Comparison of ENCODE assay signal across 28 cellular contexts in genomic region chr12:2108166-2108565, GRCh38.
"Had no signal": no experiment of that assay in that cellular context is flagged by ENCODE, and none has a peak within 500 bp of the region (broad histone marks: within the 10 kb centered on the region; RNA-seq: fewer than 3 reads in every experiment).

No MANE protein-coding gene starts in this region.

- H3K4me1 ChIP-seq: gastrocnemius medialis, neural progenitor cell, psoas muscle, right lobe of liver, suprapubic skin had no signal

- H3K27me3 ChIP-seq: gastrocnemius medialis, neural progenitor cell, right lobe of liver, suprapubic skin had no signal

- H3K4me3 Mint-ChIP-seq: dendritic cell treated with granulocyte-macrophage colony-stimulating factor and Interleukin-4, amounts not matched to agents 40 ng/mL and 50 ng/mL, for 4 days; endodermal cell; memory B cell; naive B cell; natural killer cell treated with Interleukin-12 subunit alpha and Interleukin-12 subunit beta and Interleukin-15 and Interleukin-18, amount 100 ng/mL, for 72 hours; neural progenitor cell; stimulated activated naive CD8-positive, alpha-beta T cell treated with anti-CD3 and anti-CD28 coated beads, Interleukin-15, amount 100 ng/mL, for 72 hours; type B pancreatic cell had no signal

- H3K9me3 ChIP-seq: gastrocnemius medialis, mucosa of descending colon, psoas muscle, right lobe of liver, suprapubic skin had no signal

- H3K27ac Mint-ChIP-seq: dendritic cell treated with granulocyte-macrophage colony-stimulating factor and Interleukin-4, amounts not matched to agents 40 ng/mL and 50 ng/mL, for 4 days; endodermal cell; memory B cell; natural killer cell treated with Interleukin-12 subunit alpha and Interleukin-12 subunit beta and Interleukin-15 and Interleukin-18, amount 100 ng/mL, for 72 hours; stimulated activated naive CD8-positive, alpha-beta T cell treated with anti-CD3 and anti-CD28 coated beads, Interleukin-15, amount 100 ng/mL, for 72 hours had no signal

- H3K4me1 Mint-ChIP-seq: memory B cell; naive B cell; stimulated activated naive CD8-positive, alpha-beta T cell treated with anti-CD3 and anti-CD28 coated beads, Interleukin-15, amount 100 ng/mL, for 72 hours had no signal

- H3K36me3 Mint-ChIP-seq: memory B cell; naive B cell; natural killer cell treated with Interleukin-12 subunit alpha and Interleukin-12 subunit beta and Interleukin-15 and Interleukin-18, amount 100 ng/mL, for 72 hours; neural progenitor cell had no signal

- H3K27ac ChIP-seq: epithelial cell of prostate, gastrocnemius medialis, neural progenitor cell, psoas muscle, right lobe of liver, suprapubic skin had no signal

- H3K9me3 Mint-ChIP-seq: dendritic cell treated with granulocyte-macrophage colony-stimulating factor and Interleukin-4, amounts not matched to agents 40 ng/mL and 50 ng/mL, for 4 days; endodermal cell; memory B cell; natural killer cell treated with Interleukin-12 subunit alpha and Interleukin-12 subunit beta and Interleukin-15 and Interleukin-18, amount 100 ng/mL, for 72 hours; stimulated activated naive CD8-positive, alpha-beta T cell treated with anti-CD3 and anti-CD28 coated beads, Interleukin-15, amount 100 ng/mL, for 72 hours had no signal

- H3K4me3 ChIP-seq: gastrocnemius medialis, lung, mucosa of descending colon, neural progenitor cell, psoas muscle, right lobe of liver, smooth muscle cell, suprapubic skin had no signal

- H3K27me3 Mint-ChIP-seq: dendritic cell treated with granulocyte-macrophage colony-stimulating factor and Interleukin-4, amounts not matched to agents 40 ng/mL and 50 ng/mL, for 4 days had no signal

- DNase-seq: central memory CD4-positive, alpha-beta T cell; effector CD8-positive, alpha-beta T cell; endodermal cell; foreskin fibroblast; gastrocnemius medialis; hippocampal formation; mucosa of descending colon; naive B cell; nucleus accumbens; psoas muscle; right lobe of liver; stimulated activated CD4-positive, alpha-beta T cell treated with anti-CD3 and anti-CD28 coated beads, Interleukin-12 subunit alpha, Interleukin-12 subunit beta, amount 100 ng/mL, for 4 hours; stimulated activated CD4-positive, alpha-beta T cell treated with anti-CD3 and anti-CD28 coated beads, Interleukin-1b, Interleukin-23, amount 100 ng/mL, for 48 hours; stimulated activated CD4-positive, alpha-beta T cell treated with anti-CD3 and anti-CD28 coated beads, Interleukin-4, amount 100 ng/mL, for 1 hour; stimulated activated CD8-positive, alpha-beta memory T cell treated with anti-CD3 and anti-CD28 coated beads, Interleukin-4, amount 100 ng/mL, for 48 hours; stimulated activated naive CD4-positive, alpha-beta T cell; stimulated activated naive CD8-positive, alpha-beta T cell treated with anti-CD3 and anti-CD28 coated beads, Interleukin-15, amount 100 ng/mL, for 72 hours had no signal

- H3K36me3 ChIP-seq: gastrocnemius medialis, neural progenitor cell, right lobe of liver, suprapubic skin had no signal

- ATAC-seq: esophagus mucosa; gastrocnemius medialis; left colon; mucosa of descending colon; natural killer cell treated with Interleukin-12 subunit alpha and Interleukin-12 subunit beta and Interleukin-15 and Interleukin-18, amount 100 ng/mL, for 72 hours; psoas muscle; right lobe of liver; stimulated activated naive CD8-positive, alpha-beta T cell treated with anti-CD3 and anti-CD28 coated beads, Interleukin-15, amount 100 ng/mL, for 72 hours had no signal
